ENCODE assay signal across 1 cellular context in the genomic region with DNA sequence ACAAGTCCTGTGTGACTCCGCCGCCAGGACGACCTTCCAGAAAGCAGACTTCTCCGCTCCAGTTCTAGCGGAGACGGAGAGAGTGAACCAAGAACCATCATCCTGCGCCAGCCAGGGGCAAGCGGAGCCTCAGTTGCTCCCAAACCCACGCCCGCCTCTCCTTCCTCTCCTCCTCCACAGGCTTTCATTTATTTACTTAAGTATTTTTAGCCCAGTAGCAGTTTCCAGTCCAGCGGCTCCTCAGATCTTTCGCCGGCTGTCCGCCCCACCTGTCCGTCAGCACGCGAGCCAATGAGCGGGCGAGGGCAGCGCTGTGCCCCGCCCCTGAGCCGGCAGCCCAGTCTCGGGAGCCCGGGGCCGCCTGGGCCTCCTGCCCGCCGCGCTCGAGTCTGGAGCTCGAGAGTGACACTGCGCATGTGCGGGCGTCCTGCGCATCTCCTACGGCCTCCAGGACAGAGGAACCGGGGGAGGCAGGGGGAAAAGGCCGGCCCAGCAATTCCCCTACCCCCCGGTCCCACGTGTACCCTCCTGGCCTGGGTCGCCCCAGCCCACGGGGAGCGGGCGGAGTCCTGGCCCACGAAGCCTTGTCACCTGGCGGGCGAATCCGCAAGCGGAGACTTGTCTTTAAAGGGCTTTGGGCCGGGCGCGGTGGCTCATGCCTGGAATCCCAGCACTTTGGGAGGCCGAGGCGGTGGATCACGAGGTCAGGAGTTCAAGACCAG.
A peak's percentile ranks its signal among the peaks of the same experiment; 100 is the strongest.
TF ChIP-seq lines count a peak whose summit lies in the region.

A gene (plus strand): TSS at position 425 of the 722 bp plus-strand sequence.

TF ChIP-seq in HEK293, 187 proteins besides CTCF, POLR2A, EP300 and RAD21 (continued from another document and continues in another):
- TF ChIP-seq, protein P1, sequence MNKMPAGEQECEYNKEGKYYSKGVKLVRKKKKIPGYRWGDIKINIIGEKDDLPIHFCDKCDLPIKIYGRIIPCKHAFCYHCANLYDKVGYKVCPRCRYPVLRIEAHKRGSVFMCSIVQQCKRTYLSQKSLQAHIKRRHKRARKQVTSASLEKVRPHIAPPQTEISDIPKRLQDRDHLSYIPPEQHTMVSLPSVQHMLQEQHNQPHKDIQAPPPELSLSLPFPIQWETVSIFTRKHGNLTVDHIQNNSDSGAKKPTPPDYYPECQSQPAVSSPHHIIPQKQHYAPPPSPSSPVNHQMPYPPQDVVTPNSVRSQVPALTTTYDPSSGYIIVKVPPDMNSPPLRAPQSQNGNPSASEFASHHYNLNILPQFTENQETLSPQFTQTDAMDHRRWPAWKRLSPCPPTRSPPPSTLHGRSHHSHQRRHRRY (tag by site-specific recombination; IDR thresholded peaks at IDR 0.05) = 0 out of 2 replicates have a peak, but pooled peaks have one; percentile 49
- no peak for TF ChIP-seq ZNF629 (tag by site-specific recombination; IDR thresholded peaks at IDR 0.05)
- no peak for TF ChIP-seq KLF10 (tag by site-specific recombination; IDR thresholded peaks at IDR 0.05)
- TF ChIP-seq ZNF354C (tag by site-specific recombination; IDR thresholded peaks at IDR 0.05; ENCODE audit: borderline replicate concordance, low read depth) = 0 out of 2 replicates have a peak, but pooled peaks have one; percentile 17
- no peak for TF ChIP-seq ZNF157 (tag by site-specific recombination; IDR thresholded peaks at IDR 0.05)
- TF ChIP-seq, protein P2, sequence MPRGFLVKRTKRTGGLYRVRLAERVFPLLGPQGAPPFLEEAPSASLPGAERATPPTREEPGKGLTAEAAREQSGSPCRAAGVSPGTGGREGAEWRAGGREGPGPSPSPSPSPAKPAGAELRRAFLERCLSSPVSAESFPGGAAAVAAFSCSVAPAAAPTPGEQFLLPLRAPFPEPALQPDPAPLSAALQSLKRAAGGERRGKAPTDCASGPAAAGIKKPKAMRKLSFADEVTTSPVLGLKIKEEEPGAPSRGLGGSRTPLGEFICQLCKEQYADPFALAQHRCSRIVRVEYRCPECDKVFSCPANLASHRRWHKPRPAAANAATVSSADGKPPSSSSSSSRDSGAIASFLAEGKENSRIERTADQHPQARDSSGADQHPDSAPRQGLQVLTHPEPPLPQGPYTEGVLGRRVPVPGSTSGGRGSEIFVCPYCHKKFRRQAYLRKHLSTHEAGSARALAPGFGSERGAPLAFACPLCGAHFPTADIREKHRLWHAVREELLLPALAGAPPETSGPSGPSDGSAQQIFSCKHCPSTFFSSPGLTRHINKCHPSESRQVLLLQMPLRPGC (tag by site-specific recombination; IDR thresholded peaks at IDR 0.05) = 0 out of 2 replicates have a peak, but pooled peaks have one; percentile 26
- no peak for TF ChIP-seq ZNF791 (tag by site-specific recombination; IDR thresholded peaks at IDR 0.05)
- no peak for TF ChIP-seq ZNF555 (tag by site-specific recombination; conservative IDR thresholded peaks at IDR 0.05)
- no peak for TF ChIP-seq ZNF830 (tag by site-specific recombination; IDR thresholded peaks at IDR 0.05; ENCODE audit: low read depth)
- TF ChIP-seq, protein P3, sequence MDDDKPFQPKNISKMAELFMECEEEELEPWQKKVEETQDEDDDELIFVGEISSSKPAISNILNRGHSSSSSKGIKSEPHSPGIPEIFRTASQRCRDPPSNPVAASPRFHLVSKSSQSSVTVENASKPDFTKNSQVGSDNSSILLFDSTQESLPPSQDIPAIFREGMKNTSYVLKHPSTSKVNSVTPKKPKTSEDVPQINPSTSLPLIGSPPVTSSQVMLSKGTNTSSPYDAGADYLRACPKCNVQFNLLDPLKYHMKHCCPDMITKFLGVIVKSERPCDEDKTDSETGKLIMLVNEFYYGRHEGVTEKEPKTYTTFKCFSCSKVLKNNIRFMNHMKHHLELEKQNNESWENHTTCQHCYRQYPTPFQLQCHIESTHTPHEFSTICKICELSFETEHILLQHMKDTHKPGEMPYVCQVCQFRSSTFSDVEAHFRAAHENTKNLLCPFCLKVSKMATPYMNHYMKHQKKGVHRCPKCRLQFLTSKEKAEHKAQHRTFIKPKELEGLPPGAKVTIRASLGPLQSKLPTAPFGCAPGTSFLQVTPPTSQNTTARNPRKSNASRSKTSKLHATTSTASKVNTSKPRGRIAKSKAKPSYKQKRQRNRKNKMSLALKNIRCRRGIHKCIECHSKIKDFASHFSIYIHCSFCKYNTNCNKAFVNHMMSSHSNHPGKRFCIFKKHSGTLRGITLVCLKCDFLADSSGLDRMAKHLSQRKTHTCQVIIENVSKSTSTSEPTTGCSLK (tag by site-specific recombination; IDR thresholded peaks at IDR 0.05) = no peak
- TF ChIP-seq YY2 (tag by site-specific recombination; IDR thresholded peaks at IDR 0.05) = no peak
- TF ChIP-seq ZEB2 (tag by site-specific recombination; IDR thresholded peaks at IDR 0.05) = peak; percentile 72
- peak; percentile 85 for TF ChIP-seq ZBTB8A (tag by site-specific recombination; IDR thresholded peaks at IDR 0.05)
- TF ChIP-seq ZFP69B (tag by site-specific recombination; IDR thresholded peaks at IDR 0.05) = peak; percentile 41
- TF ChIP-seq, protein P4, sequence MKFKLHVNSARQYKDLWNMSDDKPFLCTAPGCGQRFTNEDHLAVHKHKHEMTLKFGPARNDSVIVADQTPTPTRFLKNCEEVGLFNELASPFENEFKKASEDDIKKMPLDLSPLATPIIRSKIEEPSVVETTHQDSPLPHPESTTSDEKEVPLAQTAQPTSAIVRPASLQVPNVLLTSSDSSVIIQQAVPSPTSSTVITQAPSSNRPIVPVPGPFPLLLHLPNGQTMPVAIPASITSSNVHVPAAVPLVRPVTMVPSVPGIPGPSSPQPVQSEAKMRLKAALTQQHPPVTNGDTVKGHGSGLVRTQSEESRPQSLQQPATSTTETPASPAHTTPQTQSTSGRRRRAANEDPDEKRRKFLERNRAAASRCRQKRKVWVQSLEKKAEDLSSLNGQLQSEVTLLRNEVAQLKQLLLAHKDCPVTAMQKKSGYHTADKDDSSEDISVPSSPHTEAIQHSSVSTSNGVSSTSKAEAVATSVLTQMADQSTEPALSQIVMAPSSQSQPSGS (tag by site-specific recombination; IDR thresholded peaks at IDR 0.05; ENCODE audit: low read depth) = no peak
- TF ChIP-seq, protein P5, sequence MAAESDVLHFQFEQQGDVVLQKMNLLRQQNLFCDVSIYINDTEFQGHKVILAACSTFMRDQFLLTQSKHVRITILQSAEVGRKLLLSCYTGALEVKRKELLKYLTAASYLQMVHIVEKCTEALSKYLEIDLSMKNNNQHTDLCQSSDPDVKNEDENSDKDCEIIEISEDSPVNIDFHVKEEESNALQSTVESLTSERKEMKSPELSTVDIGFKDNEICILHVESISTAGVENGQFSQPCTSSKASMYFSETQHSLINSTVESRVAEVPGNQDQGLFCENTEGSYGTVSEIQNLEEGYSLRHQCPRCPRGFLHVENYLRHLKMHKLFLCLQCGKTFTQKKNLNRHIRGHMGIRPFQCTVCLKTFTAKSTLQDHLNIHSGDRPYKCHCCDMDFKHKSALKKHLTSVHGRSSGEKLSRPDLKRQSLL (tag by site-specific recombination; IDR thresholded peaks at IDR 0.05) = peak; percentile 88
- TF ChIP-seq, protein P6, sequence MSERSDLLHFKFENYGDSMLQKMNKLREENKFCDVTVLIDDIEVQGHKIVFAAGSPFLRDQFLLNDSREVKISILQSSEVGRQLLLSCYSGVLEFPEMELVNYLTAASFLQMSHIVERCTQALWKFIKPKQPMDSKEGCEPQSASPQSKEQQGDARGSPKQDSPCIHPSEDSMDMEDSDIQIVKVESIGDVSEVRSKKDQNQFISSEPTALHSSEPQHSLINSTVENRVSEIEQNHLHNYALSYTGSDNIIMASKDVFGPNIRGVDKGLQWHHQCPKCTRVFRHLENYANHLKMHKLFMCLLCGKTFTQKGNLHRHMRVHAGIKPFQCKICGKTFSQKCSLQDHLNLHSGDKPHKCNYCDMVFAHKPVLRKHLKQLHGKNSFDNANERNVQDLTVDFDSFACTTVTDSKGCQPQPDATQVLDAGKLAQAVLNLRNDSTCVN (tag by site-specific recombination; optimal IDR thresholded peaks at IDR 0.05) = peak; percentile 60
- 0 out of 2 replicates have a peak, but pooled peaks have one; percentile 58 for TF ChIP-seq GLI4 (tag by site-specific recombination; IDR thresholded peaks at IDR 0.05)
- TF ChIP-seq, protein P7, sequence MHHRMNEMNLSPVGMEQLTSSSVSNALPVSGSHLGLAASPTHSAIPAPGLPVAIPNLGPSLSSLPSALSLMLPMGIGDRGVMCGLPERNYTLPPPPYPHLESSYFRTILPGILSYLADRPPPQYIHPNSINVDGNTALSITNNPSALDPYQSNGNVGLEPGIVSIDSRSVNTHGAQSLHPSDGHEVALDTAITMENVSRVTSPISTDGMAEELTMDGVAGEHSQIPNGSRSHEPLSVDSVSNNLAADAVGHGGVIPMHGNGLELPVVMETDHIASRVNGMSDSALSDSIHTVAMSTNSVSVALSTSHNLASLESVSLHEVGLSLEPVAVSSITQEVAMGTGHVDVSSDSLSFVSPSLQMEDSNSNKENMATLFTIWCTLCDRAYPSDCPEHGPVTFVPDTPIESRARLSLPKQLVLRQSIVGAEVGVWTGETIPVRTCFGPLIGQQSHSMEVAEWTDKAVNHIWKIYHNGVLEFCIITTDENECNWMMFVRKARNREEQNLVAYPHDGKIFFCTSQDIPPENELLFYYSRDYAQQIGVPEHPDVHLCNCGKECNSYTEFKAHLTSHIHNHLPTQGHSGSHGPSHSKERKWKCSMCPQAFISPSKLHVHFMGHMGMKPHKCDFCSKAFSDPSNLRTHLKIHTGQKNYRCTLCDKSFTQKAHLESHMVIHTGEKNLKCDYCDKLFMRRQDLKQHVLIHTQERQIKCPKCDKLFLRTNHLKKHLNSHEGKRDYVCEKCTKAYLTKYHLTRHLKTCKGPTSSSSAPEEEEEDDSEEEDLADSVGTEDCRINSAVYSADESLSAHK (tag by site-specific recombination; IDR thresholded peaks at IDR 0.05) = peak; percentile 91
- no peak for TF ChIP-seq ZNF48 (tag by site-specific recombination; IDR thresholded peaks at IDR 0.05)
- no peak for TF ChIP-seq ZNF596 (tag by site-specific recombination; IDR thresholded peaks at IDR 0.05)
- peak; percentile 75; the same call in 1 of the 2 replicates for TF ChIP-seq ZBTB20 (tag by site-specific recombination; IDR thresholded peaks at IDR 0.05)
- TF ChIP-seq, protein P8, sequence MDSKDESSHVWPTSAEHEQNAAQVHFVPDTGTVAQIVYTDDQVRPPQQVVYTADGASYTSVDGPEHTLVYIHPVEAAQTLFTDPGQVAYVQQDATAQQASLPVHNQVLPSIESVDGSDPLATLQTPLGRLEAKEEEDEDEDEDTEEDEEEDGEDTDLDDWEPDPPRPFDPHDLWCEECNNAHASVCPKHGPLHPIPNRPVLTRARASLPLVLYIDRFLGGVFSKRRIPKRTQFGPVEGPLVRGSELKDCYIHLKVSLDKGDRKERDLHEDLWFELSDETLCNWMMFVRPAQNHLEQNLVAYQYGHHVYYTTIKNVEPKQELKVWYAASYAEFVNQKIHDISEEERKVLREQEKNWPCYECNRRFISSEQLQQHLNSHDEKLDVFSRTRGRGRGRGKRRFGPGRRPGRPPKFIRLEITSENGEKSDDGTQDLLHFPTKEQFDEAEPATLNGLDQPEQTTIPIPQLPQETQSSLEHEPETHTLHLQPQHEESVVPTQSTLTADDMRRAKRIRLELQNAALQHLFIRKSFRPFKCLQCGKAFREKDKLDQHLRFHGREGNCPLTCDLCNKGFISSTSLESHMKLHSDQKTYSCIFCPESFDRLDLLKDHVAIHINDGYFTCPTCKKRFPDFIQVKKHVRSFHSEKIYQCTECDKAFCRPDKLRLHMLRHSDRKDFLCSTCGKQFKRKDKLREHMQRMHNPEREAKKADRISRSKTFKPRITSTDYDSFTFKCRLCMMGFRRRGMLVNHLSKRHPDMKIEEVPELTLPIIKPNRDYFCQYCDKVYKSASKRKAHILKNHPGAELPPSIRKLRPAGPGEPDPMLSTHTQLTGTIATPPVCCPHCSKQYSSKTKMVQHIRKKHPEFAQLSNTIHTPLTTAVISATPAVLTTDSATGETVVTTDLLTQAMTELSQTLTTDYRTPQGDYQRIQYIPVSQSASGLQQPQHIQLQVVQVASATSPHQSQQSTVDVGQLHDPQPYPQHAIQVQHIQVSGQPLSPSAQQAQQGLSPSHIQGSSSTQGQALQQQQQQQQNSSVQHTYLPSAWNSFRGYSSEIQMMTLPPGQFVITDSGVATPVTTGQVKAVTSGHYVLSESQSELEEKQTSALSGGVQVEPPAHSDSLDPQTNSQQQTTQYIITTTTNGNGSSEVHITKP (tag by site-specific recombination; IDR thresholded peaks at IDR 0.05) = peak; percentile 96
- TF ChIP-seq ZNF792 (tag by site-specific recombination; IDR thresholded peaks at IDR 0.05) = peak; percentile 91
- TF ChIP-seq TRIM28 (IDR thresholded peaks at IDR 0.05; ENCODE audit: borderline replicate concordance, low read length) = no peak
- no peak; the same call in 1 of the 2 replicates for TF ChIP-seq ZNF184 (tag by site-specific recombination; IDR thresholded peaks at IDR 0.05)
- TF ChIP-seq ZNF585B (tag by site-specific recombination; IDR thresholded peaks at IDR 0.05) = no peak
- peak; percentile 87 for TF ChIP-seq SP2 (tag by site-specific recombination; IDR thresholded peaks at IDR 0.05)
- TF ChIP-seq, protein P9, sequence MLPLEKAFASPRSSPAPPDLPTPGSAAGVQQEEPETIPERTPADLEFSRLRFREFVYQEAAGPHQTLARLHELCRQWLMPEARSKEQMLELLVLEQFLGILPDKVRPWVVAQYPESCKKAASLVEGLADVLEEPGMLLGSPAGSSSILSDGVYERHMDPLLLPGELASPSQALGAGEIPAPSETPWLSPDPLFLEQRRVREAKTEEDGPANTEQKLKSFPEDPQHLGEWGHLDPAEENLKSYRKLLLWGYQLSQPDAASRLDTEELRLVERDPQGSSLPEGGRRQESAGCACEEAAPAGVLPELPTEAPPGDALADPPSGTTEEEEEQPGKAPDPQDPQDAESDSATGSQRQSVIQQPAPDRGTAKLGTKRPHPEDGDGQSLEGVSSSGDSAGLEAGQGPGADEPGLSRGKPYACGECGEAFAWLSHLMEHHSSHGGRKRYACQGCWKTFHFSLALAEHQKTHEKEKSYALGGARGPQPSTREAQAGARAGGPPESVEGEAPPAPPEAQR (tag by site-specific recombination; IDR thresholded peaks at IDR 0.05) = no peak
- no peak for TF ChIP-seq ZNF610 (tag by site-specific recombination; IDR thresholded peaks at IDR 0.05; ENCODE audit: borderline replicate concordance)
- TF ChIP-seq, protein P10, sequence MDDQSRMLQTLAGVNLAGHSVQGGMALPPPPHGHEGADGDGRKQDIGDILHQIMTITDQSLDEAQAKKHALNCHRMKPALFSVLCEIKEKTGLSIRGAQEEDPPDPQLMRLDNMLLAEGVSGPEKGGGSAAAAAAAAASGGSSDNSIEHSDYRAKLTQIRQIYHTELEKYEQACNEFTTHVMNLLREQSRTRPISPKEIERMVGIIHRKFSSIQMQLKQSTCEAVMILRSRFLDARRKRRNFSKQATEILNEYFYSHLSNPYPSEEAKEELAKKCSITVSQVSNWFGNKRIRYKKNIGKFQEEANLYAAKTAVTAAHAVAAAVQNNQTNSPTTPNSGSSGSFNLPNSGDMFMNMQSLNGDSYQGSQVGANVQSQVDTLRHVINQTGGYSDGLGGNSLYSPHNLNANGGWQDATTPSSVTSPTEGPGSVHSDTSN (CRISPR knock-in tag; IDR thresholded peaks at IDR 0.05) = peak; percentile 73; the same call in 1 of the 2 replicates
- TF ChIP-seq ZIC2 (tag by site-specific recombination; IDR thresholded peaks at IDR 0.05) = peak; percentile 48
- TF ChIP-seq ZNF221 (tag by site-specific recombination; IDR thresholded peaks at IDR 0.05; ENCODE audit: borderline replicate concordance) = no peak
- TF ChIP-seq SCRT2 (tag by site-specific recombination; IDR thresholded peaks at IDR 0.05) = no peak
- peak; percentile 71; the same call in 1 of the 2 replicates for TF ChIP-seq ZNF561 (tag by site-specific recombination; IDR thresholded peaks at IDR 0.05; ENCODE audit: borderline replicate concordance)
- TF ChIP-seq GFI1B (tag by site-specific recombination; IDR thresholded peaks at IDR 0.05) = 0 out of 2 replicates have a peak, but pooled peaks have one; percentile 24
